In genomic region chr11:46899501-46900025, GRCh38 we compare ENCODE assay signal across 1 cellular context.
TF ChIP-seq lines count a peak whose summit lies in the region.

No MANE protein-coding gene starts in this region.

TF ChIP-seq in H1, 55 proteins besides CTCF, POLR2A, EP300 and RAD21:
- TF ChIP-seq TCF12 (IDR thresholded peaks at IDR 0.05; ENCODE audit: low read depth, low read length) (no peak), HDAC2 (IDR thresholded peaks at IDR 0.05; ENCODE audit: borderline replicate concordance in 1 of 2, low read depth in 2 of 2, low read length in 2 of 2) (no peak), MAX (IDR thresholded peaks at IDR 0.05) (no peak), FOSL1 (IDR thresholded peaks at IDR 0.05; ENCODE audit: insufficient read depth, low read depth, low read length) (no peak)
